27 cellular contexts compared by ENCODE assay signal in genomic region chr2:185667452-185667851, GRCh38.
"Had no signal": no experiment of that assay in that cellular context is flagged by ENCODE, and none has a peak within 500 bp of the region (broad histone marks: within the 10 kb centered on the region; RNA-seq: fewer than 3 reads in every experiment).

No MANE protein-coding gene starts in this region.

- H3K27ac ChIP-seq: colonic mucosa, epithelial cell of prostate, esophagus squamous epithelium, gastrocnemius medialis, heart right ventricle, left lung, lower lobe of right lung had no signal

- ATAC-seq: effector memory CD8-positive, alpha-beta T cell; esophagus mucosa; gastrocnemius medialis; heart right ventricle; left cardiac atrium; left lung; left ventricle myocardium superior; lower lobe of right lung; mucosa of descending colon had no signal

- H3K36me3 Mint-ChIP-seq: mesothelial cell of epicardium had no signal

- H3K4me3 ChIP-seq: colonic mucosa, esophagus squamous epithelium, gastrocnemius medialis, heart right ventricle, left lung, lower lobe of right lung, mucosa of descending colon had no signal

- H3K4me3 Mint-ChIP-seq: dendritic cell treated with granulocyte-macrophage colony-stimulating factor and Interleukin-4, amounts not matched to agents 40 ng/mL and 50 ng/mL, for 4 days; effector memory CD8-positive, alpha-beta T cell; endodermal cell; mesothelial cell of epicardium had no signal

- FAIRE-seq: endometrium, islet of Langerhans, keratinocyte had no signal

- H3K4me1 ChIP-seq: colonic mucosa, esophagus squamous epithelium, gastrocnemius medialis, heart right ventricle, left lung, lower lobe of right lung had no signal

- DNase-seq: colonic mucosa; cortex of kidney; effector CD8-positive, alpha-beta T cell; effector memory CD8-positive, alpha-beta T cell; endodermal cell; erythroblast; esophagus squamous epithelium; foreskin fibroblast; foreskin melanocyte; gastrocnemius medialis; glutamatergic neuron; head of caudate nucleus; heart right ventricle; hippocampal formation; left cardiac atrium; left lung; left ventricle myocardium superior; lower lobe of right lung; mesenchymal stem cell; mucosa of descending colon had no signal

- H3K9me3 ChIP-seq: colonic mucosa, esophagus squamous epithelium, gastrocnemius medialis, heart right ventricle, lower lobe of right lung, mucosa of descending colon had no signal

- H3K36me3 ChIP-seq: colonic mucosa, esophagus squamous epithelium, gastrocnemius medialis, heart right ventricle, left lung, lower lobe of right lung had no signal

- H3K9me3 Mint-ChIP-seq: endodermal cell, mesothelial cell of epicardium had no signal

- H3K27ac Mint-ChIP-seq: dendritic cell treated with granulocyte-macrophage colony-stimulating factor and Interleukin-4, amounts not matched to agents 40 ng/mL and 50 ng/mL, for 4 days; effector memory CD8-positive, alpha-beta T cell; endodermal cell; mesothelial cell of epicardium had no signal

- H3K27me3 Mint-ChIP-seq: dendritic cell treated with granulocyte-macrophage colony-stimulating factor and Interleukin-4, amounts not matched to agents 40 ng/mL and 50 ng/mL, for 4 days; effector memory CD8-positive, alpha-beta T cell had no signal

- H3K4me1 Mint-ChIP-seq: mesothelial cell of epicardium had no signal

- H3K27me3 ChIP-seq: colonic mucosa, esophagus squamous epithelium, gastrocnemius medialis, heart right ventricle, left lung had no signal
